Comparison of ENCODE assay signal across 1 cellular context in genomic region chr1:185911978-185912377, GRCh38.
TF ChIP-seq lines count a peak whose summit lies in the region.

No MANE protein-coding gene starts in this region.

TF ChIP-seq in GM23338, 12 proteins besides CTCF, POLR2A, EP300 and RAD21 (continued from another document):
- TF ChIP-seq ZNF462 (CRISPR knock-in tag; IDR thresholded peaks at IDR 0.05) (no peak), JUNB (IDR thresholded peaks at IDR 0.05; ENCODE audit: unreplicated experiment) (no peak), ZNF114 (CRISPR knock-in tag; IDR thresholded peaks at IDR 0.05) (no peak), STAT1 (IDR thresholded peaks at IDR 0.05; ENCODE audit: unreplicated experiment) (no peak), ETS1 (IDR thresholded peaks at IDR 0.05) (no peak), REST (IDR thresholded peaks at IDR 0.05; ENCODE audit: unreplicated experiment) (no peak), NANOG (IDR thresholded peaks at IDR 0.05; ENCODE audit: borderline replicate concordance) (no peak), ZNF331 (CRISPR knock-in tag; IDR thresholded peaks at IDR 0.05; ENCODE audit: low read depth) (no peak), CREB1 (CRISPR knock-in tag; IDR thresholded peaks at IDR 0.05; ENCODE audit: low read depth) (no peak)
